In the genomic region with DNA sequence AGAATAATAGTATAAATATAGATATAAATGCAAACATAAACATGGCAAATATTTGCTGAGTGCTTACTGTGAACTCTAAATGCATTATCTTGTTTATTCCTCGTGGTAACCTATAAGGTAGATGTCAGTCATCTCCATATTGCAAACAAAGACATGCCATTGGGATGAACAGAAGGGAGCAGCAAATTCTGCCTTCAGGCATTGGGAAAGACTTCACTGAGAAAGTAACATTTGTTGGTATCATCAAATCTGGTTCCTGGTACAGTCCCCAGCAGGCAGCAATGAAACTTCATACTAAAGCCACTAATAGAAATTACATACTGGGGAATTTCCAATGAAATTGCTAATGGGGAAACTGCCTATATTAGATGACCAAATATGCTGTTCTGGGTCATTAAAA, we compare ENCODE assay signal across 30 cellular contexts. TPM values are rescaled to one million over a fixed set of nuclear protein-coding genes. Genes with fewer than 3 reads are reported as not detected.
"Had no signal": no experiment of that assay in that cellular context is flagged by ENCODE, and none has a peak within 500 bp of the region (broad histone marks: within the 10 kb centered on the region; RNA-seq: fewer than 3 reads in every experiment).

No MANE protein-coding gene starts in this region.

- H3K27ac ChIP-seq: brain microvascular endothelial cell, epithelial cell of prostate, esophagus squamous epithelium, WERI-Rb-1 had no signal

- ATAC-seq: activated CD4-positive, CD25-positive, alpha-beta regulatory T cell treated with anti-CD3 and anti-CD28 coated beads, Interleukin-2, amount 50 U/mL, for 24 hours; activated CD8-positive, alpha-beta T cell treated with anti-CD3 and anti-CD28 coated beads for 36 hours; activated T-cell treated with anti-CD3 and anti-CD28 coated beads, Interleukin-2, amount 50 U/mL, for 4 hours; activated T-helper 17 cell treated with anti-CD3 and anti-CD28 coated beads, Interleukin-2, amount 50 U/mL, for 72 hours; effector memory CD8-positive, alpha-beta T cell; T-helper 17 cell had no signal

- H3K9me3 ChIP-seq: esophagus squamous epithelium had no signal

- FAIRE-seq: astrocyte, colon, frontal cortex had no signal

- H3K4me1 ChIP-seq: esophagus squamous epithelium had no signal

- DNase-seq: activated B cell treated with CpG ODN at 0.5 μM for 24 hours; activated CD4-positive, alpha-beta T cell treated with anti-CD3 and anti-CD28 coated beads for 48 hours; activated CD4-positive, alpha-beta T cell treated with anti-CD3 and anti-CD28 coated beads, Interleukin-2, amount 50 U/mL, for 1 hour; activated CD4-positive, alpha-beta T cell treated with anti-CD3 and anti-CD28 coated beads, Interleukin-2, amount 50 U/mL, for 48 hours; activated CD8-positive, alpha-beta memory T cell treated with anti-CD3 and anti-CD28 coated beads for 24 hours; activated CD8-positive, alpha-beta T cell treated with anti-CD3 and anti-CD28 coated beads for 36 hours; activated effector memory CD4-positive, alpha-beta T cell treated with Interleukin-2 at 50 U/mL for 16 hours; activated gamma-delta T cell treated with Interleukin-2 at 50 U/mL for 16 hours; activated naive CD4-positive, alpha-beta T cell treated with anti-CD3 and anti-CD28 coated beads, Interleukin-2, amount 50 U/mL, for 16 hours; activated naive CD4-positive, alpha-beta T cell treated with Interleukin-2 at 50 U/mL for 16 hours; activated T-cell treated with anti-CD3 and anti-CD28 coated beads, Interleukin-2, amount 50 U/mL, for 4 hours; amniotic stem cell; anterior cingulate cortex; brain microvascular endothelial cell; caudate nucleus; cortex of kidney; dermis blood vessel endothelial cell; effector CD4-positive, alpha-beta T cell; effector memory CD8-positive, alpha-beta T cell; esophagus squamous epithelium; head of caudate nucleus; T-helper 17 cell; T1000; WERI-Rb-1 had no signal

- H3K27me3 ChIP-seq: brain microvascular endothelial cell, esophagus squamous epithelium had no signal

- H3K4me3 ChIP-seq: esophagus squamous epithelium had no signal

- H3K36me3 ChIP-seq: brain microvascular endothelial cell, esophagus squamous epithelium, WERI-Rb-1 had no signal

RNA-seq across cellular contexts. Expression of a gene that starts 47.3 kb away (rescaled TPM):
- total RNA-seq: activated B cell treated with CpG ODN at 0.5 μM for 24 hours; activated CD8-positive, alpha-beta T cell treated with anti-CD3 and anti-CD28 coated beads for 36 hours; activated T-cell treated with anti-CD3 and anti-CD28 coated beads, Interleukin-2, amount 50 U/mL, for 4 hours; activated T-helper 17 cell treated with anti-CD3 and anti-CD28 coated beads, Interleukin-2, amount 50 U/mL, for 72 hours; dermis blood vessel endothelial cell; T-helper 17 cell had no signal
